Comparison of ENCODE assay signal across 7 cellular contexts in the genomic region with DNA sequence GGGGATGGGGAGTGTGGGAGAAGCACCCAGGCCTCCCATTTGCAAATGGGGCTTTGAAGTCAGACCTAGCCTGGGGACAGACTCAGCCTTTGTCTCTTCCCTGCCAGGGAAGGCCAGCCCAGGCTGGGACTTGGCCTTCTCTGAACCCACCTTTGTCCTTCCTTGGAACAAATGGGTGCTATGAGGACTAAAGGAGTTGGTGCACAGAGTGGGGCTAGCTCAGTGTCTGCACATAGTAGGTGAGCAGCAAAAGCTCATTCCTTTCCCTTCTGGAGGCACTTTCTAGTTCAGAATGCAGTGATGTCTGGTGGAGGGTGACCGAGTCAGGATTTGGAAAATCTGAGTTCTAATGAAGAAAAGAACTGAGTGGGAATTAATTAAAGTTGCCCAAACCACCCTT.
"Had no signal": no experiment of that assay in that cellular context is flagged by ENCODE, and none has a peak within 500 bp of the region (broad histone marks: within the 10 kb centered on the region; RNA-seq: fewer than 3 reads in every experiment).

No MANE protein-coding gene starts in this region.

- H3K27ac Mint-ChIP-seq: HFFc6 had no signal

- ATAC-seq: HCT116 had no signal

- DNase-seq: GM23248, GOT3, H7, HFFc6, IMR-90, KBM-7 had no signal

- H3K4me3 Mint-ChIP-seq: HFFc6 had no signal
